Comparison of ENCODE assay signal across 8 cellular contexts in the genomic region with DNA sequence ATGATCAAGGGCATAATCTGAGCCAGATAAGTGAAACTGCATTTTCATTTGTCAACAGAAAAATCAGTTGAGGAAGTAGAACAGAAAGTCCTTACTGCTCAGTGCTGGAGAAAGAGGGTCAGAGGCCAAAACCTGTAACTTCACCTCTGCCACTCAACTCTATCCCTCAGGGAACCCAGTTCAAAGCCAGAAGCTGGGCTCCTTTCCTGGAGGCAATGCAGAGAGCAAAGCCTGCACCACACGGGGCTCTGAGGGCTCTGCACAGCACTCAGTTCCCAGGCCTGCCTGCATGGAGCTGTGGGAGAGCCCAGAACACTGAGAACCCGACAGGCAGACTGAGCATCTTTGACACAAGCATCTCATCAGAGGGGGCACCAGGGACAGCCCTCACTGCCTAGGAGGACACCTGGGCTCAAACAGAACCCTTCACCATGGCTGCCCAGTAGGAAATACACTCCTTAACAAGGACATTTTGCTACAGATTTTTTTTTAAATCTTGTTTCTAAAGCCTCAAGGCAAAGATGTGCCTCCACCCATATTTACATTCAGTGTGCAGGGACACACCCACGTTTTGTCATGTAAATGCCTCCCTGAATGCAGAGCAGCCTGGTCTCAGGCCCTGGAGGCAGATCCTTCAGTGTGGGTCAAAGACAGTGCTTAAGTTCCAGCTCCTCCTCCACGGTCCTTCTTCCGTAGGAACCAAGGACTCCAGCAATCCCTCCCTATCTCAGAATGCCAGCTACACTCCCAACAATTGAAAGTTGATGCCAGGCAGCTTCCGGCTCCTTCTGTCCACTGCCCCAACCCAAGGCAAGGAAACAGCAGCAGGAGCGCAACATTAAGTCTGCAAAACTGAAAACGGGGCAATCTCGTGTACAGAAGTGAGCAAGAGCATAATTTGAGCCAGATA. TPM values are rescaled to one million over a fixed set of nuclear protein-coding genes. Genes with fewer than 3 reads are reported as not detected.
DNase-seq lines count a peak whose midpoint lies in the region; ATAC-seq and TF ChIP-seq lines count a peak whose summit lies in the region.

No MANE protein-coding gene starts in this region.

- no peaks in the 10 kb centered on the region for H3K9me3 ChIP-seq in CD4-positive, alpha-beta memory T cell (ENCODE audit: control insufficient read depth in 1 of 2, low read length in 2 of 2)
- H3K9me3 ChIP-seq in left lung, result no peaks in the 10 kb centered on the region

- CTCF ChIA-PET in CD4-positive, alpha-beta memory T cell (lab: Charles Lee; ENCODE audit: partially characterized antibody), result interaction anchor here (0.6 to 11.7 kb wide), 15 partner anchors 8 to 192 kb away, joined by 3 to 244 read pairs (median 5); no protein-coding TSS in a partner anchor

- H3K27me3 Mint-ChIP-seq in CD4-positive, alpha-beta memory T cell, result no peaks in the 10 kb centered on the region
- H3K27me3 Mint-ChIP-seq in T-helper 2 cell treated with Interferon-gamma antibody and Interleukin-4, amounts not matched to agents 5 μg/mL and 100 μg/mL, for 36 hours (ENCODE audit: low read depth), result no peaks in the 10 kb centered on the region

- peaks cover 78% of the 10 kb centered on the region for H3K4me1 ChIP-seq in CD4-positive, alpha-beta memory T cell (ENCODE audit: insufficient read depth, low read length)
- H3K4me1 ChIP-seq in left lung, result peaks cover 0 to 59% of the 10 kb centered on the region in 2 donors

- peaks cover 40% of the 10 kb centered on the region for H3K36me3 ChIP-seq in CD4-positive, alpha-beta memory T cell (ENCODE audit: insufficient read depth, low read length)
- H3K36me3 ChIP-seq in left lung, result peaks cover 0 to 28% of the 10 kb centered on the region in 2 donors

- TF ChIP-seq CTCF in left lung (IDR thresholded peaks at IDR 0.05), result no peak

- DNase-seq in CD4-positive, alpha-beta memory T cell, result peak in 4 of 5 donors; percentile 29 to 46 (median 38)
- peak; percentile 22 for DNase-seq in T-helper 2 cell treated with Interferon-gamma antibody and Interleukin-4, amounts not matched to agents 5 μg/mL and 100 μg/mL, for 36 hours (ENCODE audit: low spot score)
- no peak for DNase-seq in left lung
- DNase-seq in mesenteric fat pad (ENCODE audit: low spot score), result no peak
- no peak for DNase-seq in ecto neural progenitor cell (ENCODE audit: low spot score)
- no peak for DNase-seq in EL
- DNase-seq in NCI-H226, result no peak

- peak overlapping the region; percentile 92 for H3K27ac ChIP-seq in CD4-positive, alpha-beta memory T cell (ENCODE audit: low read depth, low read length)
- peak overlapping the region; percentile 19 to 82 for H3K27ac ChIP-seq in left lung

- intact Hi-C loops in CD4-positive, alpha-beta memory T cell (cut with micrococcal nuclease), result loop anchor here (2.0 to 10.0 kb wide), 5 partner anchors 13 to 535 kb away; no protein-coding TSS in a partner anchor
- intact Hi-C loops in left lung (cut with DNase I), result no loop called here

- peak overlapping the region; percentile 94 to 100 (median 99) for H3K27ac Mint-ChIP-seq in CD4-positive, alpha-beta memory T cell
- peak overlapping the region; percentile 100 for H3K27ac Mint-ChIP-seq in T-helper 2 cell treated with Interferon-gamma antibody and Interleukin-4, amounts not matched to agents 5 μg/mL and 100 μg/mL, for 36 hours

- peak overlapping the region; percentile 83 to 94 (median 88) for H3K4me3 Mint-ChIP-seq in CD4-positive, alpha-beta memory T cell
- H3K4me3 Mint-ChIP-seq in T-helper 2 cell treated with Interferon-gamma antibody and Interleukin-4, amounts not matched to agents 5 μg/mL and 100 μg/mL, for 36 hours, result peak overlapping the region; percentile 90

- peaks cover 56 to 64% of the 10 kb centered on the region in 2 donors for H3K36me3 Mint-ChIP-seq in CD4-positive, alpha-beta memory T cell
- peaks cover 72% of the 10 kb centered on the region for H3K36me3 Mint-ChIP-seq in T-helper 2 cell treated with Interferon-gamma antibody and Interleukin-4, amounts not matched to agents 5 μg/mL and 100 μg/mL, for 36 hours (ENCODE audit: low read depth)

- H3K9me3 Mint-ChIP-seq in CD4-positive, alpha-beta memory T cell, result no peaks in the 10 kb centered on the region
- H3K9me3 Mint-ChIP-seq in T-helper 2 cell treated with Interferon-gamma antibody and Interleukin-4, amounts not matched to agents 5 μg/mL and 100 μg/mL, for 36 hours, result no peaks in the 10 kb centered on the region

- peak overlapping the region; percentile 26 to 39 for H3K4me3 ChIP-seq in CD4-positive, alpha-beta memory T cell (ENCODE audit: low read length in 2 of 2)
- H3K4me3 ChIP-seq in left lung, result no peak overlapping the region

- peaks cover 51 to 69% (median 58%) of the 10 kb centered on the region in 4 donors for H3K4me1 Mint-ChIP-seq in CD4-positive, alpha-beta memory T cell
- peaks cover 49% of the 10 kb centered on the region for H3K4me1 Mint-ChIP-seq in T-helper 2 cell treated with Interferon-gamma antibody and Interleukin-4, amounts not matched to agents 5 μg/mL and 100 μg/mL, for 36 hours (ENCODE audit: low read depth)

- ATAC-seq in GM21526 (IDR thresholded peaks at IDR 0.05; ENCODE audit: low FRiP score, unreplicated experiment), result peak; percentile 5
- peak; percentile 4 for ATAC-seq in left lung

- H3K27me3 ChIP-seq in CD4-positive, alpha-beta memory T cell (ENCODE audit: insufficient read depth, low read length), result no peaks in the 10 kb centered on the region
- no peaks in the 10 kb centered on the region for H3K27me3 ChIP-seq in left lung

- POLR2A ChIA-PET in CD4-positive, alpha-beta memory T cell (lab: Charles Lee; ENCODE audit: partially characterized antibody), result interaction anchor here (1.0 to 11.1 kb wide), 12 partner anchors 7 to 170 kb away, joined by 3 to 263 read pairs (median 6); partner anchors contain the start of gene CEP43

RNA-seq across cellular contexts. Expression of gene RNASET2, which starts 6.6 kb away (rescaled TPM):
- total RNA-seq in CD4-positive, alpha-beta memory T cell, result 100 to 1,000 TPM; 296 to 306 TPM
- 100 to 1,000 TPM; 544 to 586 TPM for polyA plus RNA-seq in CD4-positive, alpha-beta memory T cell
- 10 to 100 TPM; 51.0 to 68.5 TPM for total RNA-seq in left lung
- 50.6 TPM for total RNA-seq in mesenteric fat pad

RNA-seq across cellular contexts. Expression of gene CEP43, which starts 49.4 kb away (rescaled TPM):
- total RNA-seq in CD4-positive, alpha-beta memory T cell, result 10 to 100 TPM; 19.5 to 24.9 TPM
- polyA plus RNA-seq in CD4-positive, alpha-beta memory T cell, result 1 to 10 TPM; 4.1 to 4.4 TPM
- total RNA-seq in left lung (10 to 100 TPM; 15.3 to 15.8 TPM), mesenteric fat pad (8.6 TPM)

Comparison
In these comparisons a context has a peak if more than half of its experiments do, and no peak if none do; other contexts are left out.
1. DNase-seq: peak in CD4-positive, alpha-beta memory T cell (4 of 5) and T-helper 2 cell treated with Interferon-gamma antibody and Interleukin-4, amounts not matched to agents 5 μg/mL and 100 μg/mL, for 36 hours (single experiment); none in left lung (0 of 2), mesenteric fat pad (single experiment), ecto neural progenitor cell (single experiment), EL (single experiment) and NCI-H226 (single experiment).
2. H3K4me3 ChIP-seq: peak in CD4-positive, alpha-beta memory T cell (2 of 2); none in left lung (0 of 2).